Comparison of ENCODE assay signal across 16 cellular contexts in the genomic region with DNA sequence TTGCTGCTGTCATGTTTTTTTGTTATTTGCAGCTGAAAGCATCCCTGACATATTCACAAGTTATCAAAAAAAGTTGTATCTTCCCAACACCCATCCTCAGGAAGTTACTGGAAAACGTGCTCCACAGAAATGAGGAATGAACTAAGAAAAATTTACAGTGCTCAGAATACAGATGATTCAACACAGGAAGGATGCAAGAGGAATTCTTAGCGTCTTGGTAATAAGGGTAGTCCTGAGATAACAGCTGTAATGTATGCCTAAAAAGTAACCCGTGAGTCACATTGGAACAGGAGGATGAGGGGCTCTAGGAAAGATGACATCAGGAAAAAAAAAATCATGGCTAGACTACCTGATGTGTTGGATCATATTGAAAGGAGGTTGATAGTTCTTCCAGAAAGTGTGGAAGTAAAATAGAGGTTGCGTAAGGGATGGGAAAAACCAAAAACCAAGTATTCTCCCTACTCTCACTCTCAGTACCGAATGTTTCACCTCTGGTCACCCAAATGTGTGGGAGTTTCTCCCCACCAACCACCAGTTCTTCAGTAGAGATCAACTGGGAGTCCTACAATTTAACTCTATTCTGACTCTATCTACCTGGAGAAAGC. TPM values are rescaled to one million over a fixed set of nuclear protein-coding genes. Genes with fewer than 3 reads are reported as not detected.
DNase-seq lines count a peak whose midpoint lies in the region; ATAC-seq, FAIRE-seq and TF ChIP-seq lines count a peak whose summit lies in the region.
"Had no signal": no experiment of that assay in that cellular context is flagged by ENCODE, and none has a peak within 500 bp of the region (broad histone marks: within the 10 kb centered on the region; RNA-seq: fewer than 3 reads in every experiment).

No MANE protein-coding gene starts in this region.

- ATAC-seq in HepG2 (no peak), right lobe of liver (no peak)
- ATAC-seq: sciatic nerve; stimulated activated memory B cell treated with anti-CD40 and anti-IgM and Interleukin-4, amounts not matched to agents 10 μg/mL and 1 μg/mL and 100 μg/mL, for 72 hours; WTC11 had no signal

- CTCF ChIA-PET in HepG2 (lab: Yijun Ruan, JAX; ENCODE audit: low intra/inter-chr PET ratio, low total read pairs) (no interaction called here), HEK293T (lab: Yijun Ruan, JAX) (interaction anchor here (0.7 kb wide), 1 partner anchor 356 kb away, joined by 3 read pairs; no protein-coding TSS in a partner anchor)

- H3K79me2 ChIP-seq in HepG2 (ENCODE audit: insufficient read depth, low read length), result no peaks in the 10 kb centered on the region
- H3K79me2 ChIP-seq: hepatocyte had no signal

- H3K27ac ChIP-seq in HepG2 (ENCODE audit: extremely low read length, insufficient read depth, low read length) (no peak overlapping the region), right lobe of liver (no peak overlapping the region), adrenal gland (no peak overlapping the region), prostate gland (no peak overlapping the region)
- H3K27ac ChIP-seq: hepatocyte, upper lobe of left lung had no signal

- H3K4me1 ChIP-seq in HepG2 (ENCODE audit: insufficient read depth, low read length) (no peaks in the 10 kb centered on the region), right lobe of liver (peaks cover 0 to 10% (median 0%) of the 10 kb centered on the region in 4 donors), adipocyte (ENCODE audit: control insufficient read depth, insufficient read depth, low read length) (peaks cover 27% of the 10 kb centered on the region), adrenal gland (replicated peaks in 1 of 2) (peaks cover 10 to 12% of the 10 kb centered on the region in 2 donors), prostate gland (replicated peaks) (no peaks in the 10 kb centered on the region)
- H3K4me1 ChIP-seq: Caco-2 had no signal

- no peaks in the 10 kb centered on the region for H3K9me3 ChIP-seq in HepG2 (ENCODE audit: low read length)
- no peaks in the 10 kb centered on the region for H3K9me3 ChIP-seq in right lobe of liver
- H3K9me3 ChIP-seq in adipocyte (ENCODE audit: control insufficient read depth, low read length), result no peaks in the 10 kb centered on the region
- H3K9me3 ChIP-seq in adrenal gland (replicated peaks in 1 of 3), result no peaks in the 10 kb centered on the region
- H3K9me3 ChIP-seq in prostate gland, result no peaks in the 10 kb centered on the region
- H3K9me3 ChIP-seq: Caco-2, upper lobe of left lung had no signal

- H3K4me3 ChIP-seq in HepG2 (replicated peaks in 1 of 3; ENCODE audit: insufficient read depth in 1 of 3, low read depth in 2 of 3, low read length in 3 of 3), result no peak overlapping the region
- H3K4me3 ChIP-seq in right lobe of liver, result no peak overlapping the region
- H3K4me3 ChIP-seq in adipocyte (ENCODE audit: low read length), result peak overlapping the region; percentile 90
- H3K4me3 ChIP-seq in foreskin fibroblast (ENCODE audit: low read depth in 1 of 2, low read length in 2 of 2), result no peak overlapping the region
- no peak overlapping the region for H3K4me3 ChIP-seq in adrenal gland
- no peak overlapping the region for H3K4me3 ChIP-seq in prostate gland
- H3K4me3 ChIP-seq: hepatocyte, upper lobe of left lung had no signal

- H4K20me1 ChIP-seq in HepG2 (ENCODE audit: insufficient read depth, low read length), result no peaks in the 10 kb centered on the region

- no peaks in the 10 kb centered on the region for H3K36me3 ChIP-seq in HepG2 (replicated peaks in 1 of 2; ENCODE audit: control insufficient read depth in 1 of 2, insufficient read depth in 2 of 2, low read length in 2 of 2)
- no peaks in the 10 kb centered on the region for H3K36me3 ChIP-seq in right lobe of liver
- peaks cover 16% of the 10 kb centered on the region for H3K36me3 ChIP-seq in adipocyte (ENCODE audit: control insufficient read depth, insufficient read depth, low read length, severe bottlenecking)
- H3K36me3 ChIP-seq in adrenal gland (replicated peaks in 1 of 2), result no peaks in the 10 kb centered on the region
- no peaks in the 10 kb centered on the region for H3K36me3 ChIP-seq in prostate gland
- H3K36me3 ChIP-seq: upper lobe of left lung had no signal

- no peak for DNase-seq in HepG2 (ENCODE audit: low spot score)
- no peak for DNase-seq in right lobe of liver
- peak; percentile 44 for DNase-seq in adipocyte (ENCODE audit: low read depth)
- peak; percentile 52 to 53 for DNase-seq in foreskin fibroblast
- DNase-seq in adrenal gland, result no peak
- no peak for DNase-seq in HEK293T (ENCODE audit: extremely low spot score)
- no peak for DNase-seq in NCI-H187 (lab: John Stamatoyannopoulos, UW)
- no peak for DNase-seq in prostate gland (ENCODE audit: low spot score)
- DNase-seq: activated effector memory CD4-positive, alpha-beta T cell treated with anti-CD3 and anti-CD28 coated beads, Interleukin-2, amount 50 U/mL, for 16 hours; Caco-2; Karpas-422; upper lobe of left lung had no signal

- TF ChIP-seq EP300 in HepG2 (IDR thresholded peaks at IDR 0.05; ENCODE audit: low read depth in 2 of 2, low read length in 2 of 2) (no peak), HepG2 (CRISPR knock-in tag; IDR thresholded peaks at IDR 0.05; ENCODE audit: borderline replicate concordance) (no peak)

- H3K27me3 ChIP-seq in HepG2 (ENCODE audit: control insufficient read depth in 1 of 2, insufficient read depth in 2 of 2, low read length in 2 of 2) (peaks cover 0 to 14% of the 10 kb centered on the region in 2 experiments; a peak in 3 of 5 replicates), right lobe of liver (peaks cover 0 to 11% of the 10 kb centered on the region in 2 donors), adipocyte (replicated peaks; ENCODE audit: control insufficient read depth, insufficient read depth, low read length) (no peaks in the 10 kb centered on the region), adrenal gland (peaks cover 10% of the 10 kb centered on the region), prostate gland (replicated peaks; ENCODE audit: insufficient read depth) (no peaks in the 10 kb centered on the region)

- in situ Hi-C loops in HepG2 (cut with HindIII; ENCODE audit: extremely low pct_ligation_motif_present, low pct_unique_long_range_greater_than_20kb), result loop anchor here (25.0 kb wide), 1 partner anchor 397 kb away; no protein-coding TSS in a partner anchor

- WGBS in HepG2 (ENCODE audit: low lambda C conversion rate), result 22% methylated on average over 5 of the region's 5 CpGs
- 53% methylated on average over 5 of the region's 5 CpGs for WGBS in right lobe of liver (ENCODE audit: insufficient coverage, low coverage, low lambda C conversion rate, missing lambda C conversion rate)
- 80 to 90% (median 85%) methylated on average over 5 of the region's 5 CpGs for WGBS in adrenal gland, 4 donors
- 83% methylated on average over 5 of the region's 5 CpGs for WGBS in prostate gland

- H3K9ac ChIP-seq in HepG2 (ENCODE audit: insufficient read depth, low read depth, low read length) (no peak overlapping the region), adipocyte (ENCODE audit: low read length) (no peak overlapping the region)

- no peak overlapping the region for H2AFZ ChIP-seq in HepG2 (ENCODE audit: low read length)
- H2AFZ ChIP-seq: hepatocyte had no signal

- POLR2A ChIA-PET in HepG2 (lab: Yijun Ruan, JAX) (no interaction called here), HEK293T (lab: Yijun Ruan, JAX) (no interaction called here)

- H3K4me2 ChIP-seq in HepG2 (ENCODE audit: low read depth, low read length), result no peak overlapping the region
- H3K4me2 ChIP-seq: hepatocyte had no signal

- intact Hi-C loops in HepG2 (cut with micrococcal nuclease; ENCODE audit: unreplicated experiment) (no loop called here), right lobe of liver (cut with DNase I) (no loop called here), adrenal gland (cut with DNase I) (no loop called here), prostate gland (cut with DNase I) (no loop called here)

- no peak for TF ChIP-seq CTCF in HepG2 (CRISPR knock-in tag; IDR thresholded peaks at IDR 0.05)
- TF ChIP-seq CTCF in right lobe of liver (IDR thresholded peaks at IDR 0.05), result no peak
- no peak for TF ChIP-seq CTCF in foreskin fibroblast (IDR thresholded peaks at IDR 0.05; ENCODE audit: low read depth, low read length)
- TF ChIP-seq CTCF in adrenal gland (IDR thresholded peaks at IDR 0.05), result no peak
- TF ChIP-seq CTCF in prostate gland (IDR thresholded peaks at IDR 0.05), result no peak

- no TSS peak for BruUV-seq in HepG2 (replicated peaks; lab: Mats Ljungman, UMichigan)

- FAIRE-seq in HepG2 (lab: Jason Lieb, UNC), result no peak

- TF ChIP-seq POLR2A in HepG2 (IDR thresholded peaks at IDR 0.05; ENCODE audit: insufficient read depth in 1 of 2, low read depth in 2 of 2, low read length in 2 of 2), result no peak
- TF ChIP-seq POLR2A in right lobe of liver (IDR thresholded peaks at IDR 0.05), result no peak
- no peak for TF ChIP-seq POLR2A in adrenal gland (IDR thresholded peaks at IDR 0.05)
- no peak for TF ChIP-seq POLR2A in prostate gland (IDR thresholded peaks at IDR 0.05)

- TF ChIP-seq RAD21 in HepG2 (CRISPR knock-in tag; IDR thresholded peaks at IDR 0.05), result no peak

RNA-seq across cellular contexts. Expression of gene ADAM12, which starts 3.9 kb away (rescaled TPM):
- not detected in 2 replicates for total RNA-seq in HepG2 (2016; rRNA removed; fragmentation: Illumina TruSeq; extraction: Trizol)
- not detected in 2 replicates for total RNA-seq in HepG2 (2016; cell fraction: cytosol; rRNA removed; fragmentation: Illumina TruSeq; extraction: Trizol; ENCODE audit: low read depth)
- total RNA-seq in HepG2 (2016; cell fraction: insoluble cytoplasmic fraction; rRNA removed; fragmentation: Illumina TruSeq; extraction: Trizol), result not detected in 2 replicates
- total RNA-seq in HepG2 (2016; cell fraction: membrane; rRNA removed; fragmentation: Illumina TruSeq; extraction: Trizol), result not detected in 2 replicates
- not detected in 2 replicates for total RNA-seq in HepG2 (2016; cell fraction: nucleus; rRNA removed; fragmentation: Illumina TruSeq; extraction: Trizol)
- not detected in 2 replicates for polyA plus RNA-seq in HepG2 (2011; rRNA removed)
- not detected in 2 replicates for polyA plus RNA-seq in HepG2 (2011; cell fraction: cytosol; rRNA removed)
- not detected in 2 replicates for polyA plus RNA-seq in HepG2 (2011; cell fraction: nucleus; rRNA removed)
- polyA plus RNA-seq in HepG2 (2012), result not detected in 2 replicates
- not detected in 2 replicates for polyA plus RNA-seq in HepG2 (2016; cell fraction: cytosol; fragmentation: Illumina TruSeq; extraction: Trizol; ENCODE audit: low read depth)
- not detected in 2 replicates for polyA plus RNA-seq in HepG2 (2016; cell fraction: insoluble cytoplasmic fraction; fragmentation: Illumina TruSeq; extraction: Trizol; ENCODE audit: low read depth)
- not detected in 2 replicates for polyA plus RNA-seq in HepG2 (2016; cell fraction: membrane; fragmentation: Illumina TruSeq; extraction: Trizol; ENCODE audit: low read depth)
- not detected in 2 replicates for polyA plus RNA-seq in HepG2 (2016; cell fraction: nucleus; fragmentation: Illumina TruSeq; extraction: Trizol; ENCODE audit: insufficient read depth, low read depth)
- 6.1 TPM in 1 of 2 replicates, not detected in the other for polyA minus RNA-seq in HepG2 (2011; rRNA and poly(A)+ RNA removed; ENCODE audit: low replicate concordance)
- polyA minus RNA-seq in HepG2 (2011; cell fraction: cytosol; rRNA and poly(A)+ RNA removed), result not detected in 2 replicates
- polyA minus RNA-seq in HepG2 (2011; cell fraction: nucleus; rRNA and poly(A)+ RNA removed), result not detected in 2 replicates
- total RNA-seq in right lobe of liver, result 1 to 10 TPM in 1 of 6 experiments, under 1 TPM in 3, not detected in 2; 0.06 to 1.3 (median 0.48) TPM
- total RNA-seq in adrenal gland, result 1 to 10 TPM in 1 of 8 donors, under 1 TPM in 7; 0.13 to 2.1 (median 0.65) TPM
- polyA plus RNA-seq in adrenal gland, result under 1 TPM; 0.08 to 0.37 (median 0.16) TPM
- total RNA-seq in prostate gland, result 1 to 10 TPM in 1 of 2 donors, under 1 TPM in 1; 0.14 to 1.9 TPM
- total RNA-seq: Caco-2 had no signal

Comparison
In these comparisons a context has a peak if more than half of its experiments do, and no peak if none do; other contexts are left out.
1. DNase-seq: peak in adipocyte (single experiment) and foreskin fibroblast (2 of 2); none in HepG2 (single experiment), right lobe of liver (0 of 3), adrenal gland (0 of 7), HEK293T (single experiment), NCI-H187 (0 of 2) and prostate gland (single experiment).